ENCODE assay signal across 18 cellular contexts in the genomic region with DNA sequence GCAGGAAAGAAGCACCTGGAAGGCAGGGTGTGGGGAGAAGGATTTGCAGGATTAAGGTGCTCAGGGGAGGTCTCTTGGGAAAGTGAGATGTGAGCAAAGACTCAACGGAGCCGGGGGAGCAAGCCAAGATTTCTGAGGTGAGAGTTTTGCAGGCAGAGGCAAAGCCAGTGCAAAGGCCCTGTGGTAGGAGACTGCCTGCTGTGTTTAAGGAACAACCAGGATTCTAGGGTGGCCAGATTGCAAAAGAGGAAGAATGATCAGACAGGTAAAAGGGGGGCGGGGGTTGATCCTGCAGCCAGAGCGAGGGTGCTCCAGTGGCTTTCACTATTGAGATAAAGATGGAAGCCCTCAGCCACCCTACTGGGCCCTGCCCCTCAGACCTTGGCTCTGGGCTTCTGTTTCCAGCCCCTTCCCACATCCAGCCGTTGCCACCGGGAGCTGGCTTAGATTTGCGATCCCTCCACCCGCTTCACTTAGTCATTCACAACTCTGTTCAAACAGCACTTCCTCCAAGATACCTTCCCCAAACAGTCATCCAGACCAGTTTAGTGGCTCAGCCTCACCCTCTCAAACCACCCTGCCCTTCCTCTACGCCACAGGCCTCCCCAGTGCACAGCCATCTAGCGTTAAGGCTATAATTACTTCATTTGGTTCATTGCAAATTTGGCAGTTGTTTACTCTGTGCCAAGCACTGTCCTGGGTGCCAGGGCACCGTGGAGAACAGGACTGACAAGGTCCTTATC. TPM values are rescaled to one million over a fixed set of nuclear protein-coding genes. Genes with fewer than 3 reads are reported as not detected.
A peak's percentile ranks its signal among the peaks of the same experiment; 100 is the strongest.
DNase-seq lines count a peak whose midpoint lies in the region; ATAC-seq and TF ChIP-seq lines count a peak whose summit lies in the region.
"Had no signal": no experiment of that assay in that cellular context is flagged by ENCODE, and none has a peak within 500 bp of the region (broad histone marks: within the 10 kb centered on the region; RNA-seq: fewer than 3 reads in every experiment).

No MANE protein-coding gene starts in this region.

- H3K4me1 Mint-ChIP-seq in activated T-cell treated with anti-CD3 and anti-CD28 coated beads, Interleukin-2, amount 50 U/mL, for 72 hours (ENCODE audit: low read depth) = peaks cover 9% of the 10 kb centered on the region
- no peaks in the 10 kb centered on the region for H3K4me1 Mint-ChIP-seq in activated T-cell treated with anti-CD3 and anti-CD28 coated beads, Interleukin-2, amount 50 U/mL, for 4 hours (ENCODE audit: low read depth)
- H3K4me1 Mint-ChIP-seq in activated B cell treated with CpG ODN at 0.5 μM for 24 hours = peaks cover 11% of the 10 kb centered on the region
- peaks cover 7 to 13% of the 10 kb centered on the region in 2 donors for H3K4me1 Mint-ChIP-seq in stimulated activated naive B cell treated with anti-CD40 and anti-IgM and Interleukin-4, amounts not matched to agents 10 μg/mL and 1 μg/mL and 100 μg/mL, for 72 hours

- no peak for TF ChIP-seq CTCF in activated B cell treated with CpG ODN at 0.5 μM for 24 hours (IDR thresholded peaks at IDR 0.05)
- TF ChIP-seq CTCF in uterus (IDR thresholded peaks at IDR 0.05) = no peak

- peak; percentile 35 to 56 for ATAC-seq in activated T-cell treated with anti-CD3 and anti-CD28 coated beads, Interleukin-2, amount 50 U/mL, for 72 hours (replicated peaks in 1 of 2)
- no peak for ATAC-seq in activated T-cell treated with anti-CD3 and anti-CD28 coated beads, Interleukin-2, amount 50 U/mL, for 4 hours
- ATAC-seq in activated B cell treated with CpG ODN at 0.5 μM for 24 hours (ENCODE audit: low read depth) (peak; percentile 65), HG03571 (IDR thresholded peaks at IDR 0.05; ENCODE audit: unreplicated experiment) (no peak)
- peak; percentile 88 to 90 for ATAC-seq in stimulated activated naive B cell treated with anti-CD40 and anti-IgM and Interleukin-4, amounts not matched to agents 10 μg/mL and 1 μg/mL and 100 μg/mL, for 72 hours (replicated peaks)
- ATAC-seq: lower lobe of right lung had no signal

- no peaks in the 10 kb centered on the region for H3K9me3 ChIP-seq in uterus
- H3K9me3 ChIP-seq: lower lobe of right lung, vagina had no signal

- H3K27me3 ChIP-seq in uterus = no peaks in the 10 kb centered on the region
- H3K27me3 ChIP-seq: vagina had no signal

- no peaks in the 10 kb centered on the region for H3K36me3 ChIP-seq in uterus
- H3K36me3 ChIP-seq: lower lobe of right lung, vagina had no signal

- H3K27ac Mint-ChIP-seq in activated T-cell treated with anti-CD3 and anti-CD28 coated beads, Interleukin-2, amount 50 U/mL, for 72 hours = no peak overlapping the region
- no peak overlapping the region for H3K27ac Mint-ChIP-seq in activated B cell treated with CpG ODN at 0.5 μM for 24 hours
- H3K27ac Mint-ChIP-seq in stimulated activated naive B cell treated with anti-CD40 and anti-IgM and Interleukin-4, amounts not matched to agents 10 μg/mL and 1 μg/mL and 100 μg/mL, for 72 hours = no peak overlapping the region
- H3K27ac Mint-ChIP-seq: natural killer cell; progenitor cell of endocrine pancreas; stimulated activated naive CD8-positive, alpha-beta T cell treated with anti-CD3 and anti-CD28 coated beads, Interleukin-15, Interleukin-2, amounts not matched to agents 100 ng/mL and 50 ng/mL, for 24 hours had no signal

- no peak overlapping the region for H3K27ac ChIP-seq in uterus
- H3K27ac ChIP-seq: lower lobe of right lung, vagina had no signal

- DNase-seq in activated T-cell treated with anti-CD3 and anti-CD28 coated beads, Interleukin-2, amount 50 U/mL, for 72 hours = no peak
- DNase-seq in activated T-cell treated with anti-CD3 and anti-CD28 coated beads, Interleukin-2, amount 50 U/mL, for 4 hours = no peak
- DNase-seq in NCI-H69 (lab: John Stamatoyannopoulos, UW) (peak; percentile 76), activated B cell treated with CpG ODN at 0.5 μM for 24 hours (no peak), anterior cingulate cortex (lab: John Stamatoyannopoulos, UW) (no peak), uterus (no peak)
- no peak for DNase-seq in stimulated activated naive B cell treated with anti-CD40 and anti-IgM and Interleukin-4, amounts not matched to agents 10 μg/mL and 1 μg/mL and 100 μg/mL, for 72 hours
- DNase-seq: activated effector memory CD4-positive, alpha-beta T cell treated with Interleukin-2 at 50 U/mL for 16 hours; amniotic stem cell; lower lobe of right lung; natural killer cell; NCI-H187; NCI-H82; SHP77 had no signal

- CTCF ChIA-PET in activated B cell treated with CpG ODN at 0.5 μM for 24 hours (lab: Charles Lee) = no interaction called here

- no peak for TF ChIP-seq POLR2A in uterus (IDR thresholded peaks at IDR 0.05)

- no peak overlapping the region for H3K4me3 ChIP-seq in uterus
- H3K4me3 ChIP-seq: lower lobe of right lung, vagina had no signal

- no peak overlapping the region for H3K4me3 Mint-ChIP-seq in activated T-cell treated with anti-CD3 and anti-CD28 coated beads, Interleukin-2, amount 50 U/mL, for 72 hours
- no peak overlapping the region for H3K4me3 Mint-ChIP-seq in activated T-cell treated with anti-CD3 and anti-CD28 coated beads, Interleukin-2, amount 50 U/mL, for 4 hours
- H3K4me3 Mint-ChIP-seq in activated B cell treated with CpG ODN at 0.5 μM for 24 hours = no peak overlapping the region
- peak overlapping the region in 1 of 2 donors; percentile 43 for H3K4me3 Mint-ChIP-seq in stimulated activated naive B cell treated with anti-CD40 and anti-IgM and Interleukin-4, amounts not matched to agents 10 μg/mL and 1 μg/mL and 100 μg/mL, for 72 hours
- H3K4me3 Mint-ChIP-seq: natural killer cell; stimulated activated naive CD8-positive, alpha-beta T cell treated with anti-CD3 and anti-CD28 coated beads, Interleukin-15, Interleukin-2, amounts not matched to agents 100 ng/mL and 50 ng/mL, for 24 hours had no signal

- H3K27me3 Mint-ChIP-seq in activated T-cell treated with anti-CD3 and anti-CD28 coated beads, Interleukin-2, amount 50 U/mL, for 72 hours (ENCODE audit: low read depth) = no peaks in the 10 kb centered on the region
- H3K27me3 Mint-ChIP-seq in activated T-cell treated with anti-CD3 and anti-CD28 coated beads, Interleukin-2, amount 50 U/mL, for 4 hours (ENCODE audit: low read depth) = no peaks in the 10 kb centered on the region
- H3K27me3 Mint-ChIP-seq in activated B cell treated with CpG ODN at 0.5 μM for 24 hours = no peaks in the 10 kb centered on the region
- H3K27me3 Mint-ChIP-seq in stimulated activated naive B cell treated with anti-CD40 and anti-IgM and Interleukin-4, amounts not matched to agents 10 μg/mL and 1 μg/mL and 100 μg/mL, for 72 hours = peaks cover 0 to 9% of the 10 kb centered on the region in 2 donors
- H3K27me3 Mint-ChIP-seq: stimulated activated naive CD8-positive, alpha-beta T cell treated with anti-CD3 and anti-CD28 coated beads, Interleukin-15, Interleukin-2, amounts not matched to agents 100 ng/mL and 50 ng/mL, for 24 hours had no signal

- no peaks in the 10 kb centered on the region for H3K9me3 Mint-ChIP-seq in activated T-cell treated with anti-CD3 and anti-CD28 coated beads, Interleukin-2, amount 50 U/mL, for 72 hours
- H3K9me3 Mint-ChIP-seq in activated T-cell treated with anti-CD3 and anti-CD28 coated beads, Interleukin-2, amount 50 U/mL, for 4 hours = no peaks in the 10 kb centered on the region
- no peaks in the 10 kb centered on the region for H3K9me3 Mint-ChIP-seq in activated B cell treated with CpG ODN at 0.5 μM for 24 hours
- no peaks in the 10 kb centered on the region for H3K9me3 Mint-ChIP-seq in stimulated activated naive B cell treated with anti-CD40 and anti-IgM and Interleukin-4, amounts not matched to agents 10 μg/mL and 1 μg/mL and 100 μg/mL, for 72 hours
- H3K9me3 Mint-ChIP-seq: natural killer cell; stimulated activated naive CD8-positive, alpha-beta T cell treated with anti-CD3 and anti-CD28 coated beads, Interleukin-15, Interleukin-2, amounts not matched to agents 100 ng/mL and 50 ng/mL, for 24 hours had no signal

- POLR2A ChIA-PET in activated B cell treated with CpG ODN at 0.5 μM for 24 hours (lab: Charles Lee) = no interaction called here

- intact Hi-C loops in activated B cell treated with CpG ODN at 0.5 μM for 24 hours (cut with micrococcal nuclease) (no loop called here), uterus (cut with DNase I; ENCODE audit: low total_unique reads) (no loop called here)

- no peaks in the 10 kb centered on the region for H3K36me3 Mint-ChIP-seq in activated T-cell treated with anti-CD3 and anti-CD28 coated beads, Interleukin-2, amount 50 U/mL, for 72 hours (ENCODE audit: insufficient read depth in 2 of 2)
- no peaks in the 10 kb centered on the region for H3K36me3 Mint-ChIP-seq in activated T-cell treated with anti-CD3 and anti-CD28 coated beads, Interleukin-2, amount 50 U/mL, for 4 hours (ENCODE audit: insufficient read depth)
- H3K36me3 Mint-ChIP-seq in activated B cell treated with CpG ODN at 0.5 μM for 24 hours (ENCODE audit: low read depth) = no peaks in the 10 kb centered on the region
- peaks cover 4% of the 10 kb centered on the region in 2 donors for H3K36me3 Mint-ChIP-seq in stimulated activated naive B cell treated with anti-CD40 and anti-IgM and Interleukin-4, amounts not matched to agents 10 μg/mL and 1 μg/mL and 100 μg/mL, for 72 hours
- H3K36me3 Mint-ChIP-seq: natural killer cell had no signal

- H3K4me1 ChIP-seq in uterus = no peaks in the 10 kb centered on the region
- H3K4me1 ChIP-seq: lower lobe of right lung, vagina had no signal

RNA-seq across cellular contexts. Expression of a gene that starts 23.3 kb away (rescaled TPM):
- total RNA-seq in activated T-cell treated with anti-CD3 and anti-CD28 coated beads, Interleukin-2, amount 50 U/mL, for 72 hours = 10 to 100 TPM; 53.5 to 65.5 TPM
- 10 to 100 TPM; 53.4 to 58.5 (median 54.5) TPM for total RNA-seq in activated T-cell treated with anti-CD3 and anti-CD28 coated beads, Interleukin-2, amount 50 U/mL, for 4 hours
- total RNA-seq in activated B cell treated with CpG ODN at 0.5 μM for 24 hours (59.3 and 60.4 TPM in 2 replicates), uterus (10 to 100 TPM in 3 of 4 donors, 1 to 10 TPM in 1; 10.0 to 42.4 (median 26.4) TPM)

Comparison
In these comparisons a context has a peak if more than half of its experiments do, and no peak if none do; other contexts are left out.
1. ATAC-seq: peak in activated T-cell treated with anti-CD3 and anti-CD28 coated beads, Interleukin-2, amount 50 U/mL, for 72 hours (2 of 2), activated B cell treated with CpG ODN at 0.5 μM for 24 hours (single experiment) and stimulated activated naive B cell treated with anti-CD40 and anti-IgM and Interleukin-4, amounts not matched to agents 10 μg/mL and 1 μg/mL and 100 μg/mL, for 72 hours (2 of 2); none in activated T-cell treated with anti-CD3 and anti-CD28 coated beads, Interleukin-2, amount 50 U/mL, for 4 hours (0 of 2) and HG03571 (single experiment).